9 cellular contexts compared by ENCODE assay signal in genomic region chr6:144653885-144654505, GRCh38.
A peak's percentile ranks its signal among the peaks of the same experiment; 100 is the strongest.
DNase-seq lines count a peak whose midpoint lies in the region; ATAC-seq and TF ChIP-seq lines count a peak whose summit lies in the region.
"Had no signal": no experiment of that assay in that cellular context is flagged by ENCODE, and none has a peak within 500 bp of the region (broad histone marks: within the 10 kb centered on the region; RNA-seq: fewer than 3 reads in every experiment).

No MANE protein-coding gene starts in this region.

- H3K4me1 ChIP-seq in CD8-positive, alpha-beta memory T cell (ENCODE audit: insufficient read depth, low read length) = peaks cover 20% of the 10 kb centered on the region
- peaks cover 15% of the 10 kb centered on the region; the same call in 1 of the 2 replicates for H3K4me1 ChIP-seq in SJCRH30

- H3K4me3 Mint-ChIP-seq in CD8-positive, alpha-beta memory T cell = peak overlapping the region; percentile 0 to 63 (median 29)
- peak overlapping the region; percentile 21 for H3K4me3 Mint-ChIP-seq in activated naive CD8-positive, alpha-beta T cell treated with anti-CD3 and anti-CD28 coated beads, Interleukin-2, amount 50 U/mL, for 24 hours

- ATAC-seq in GM19324 (IDR thresholded peaks at IDR 0.05; ENCODE audit: low FRiP score, unreplicated experiment) = peak; percentile 91
- ATAC-seq in HG03045 (IDR thresholded peaks at IDR 0.05; ENCODE audit: unreplicated experiment) = peak; percentile 92
- ATAC-seq in activated naive CD8-positive, alpha-beta T cell treated with anti-CD3 and anti-CD28 coated beads, Interleukin-2, amount 50 U/mL, for 24 hours = peak; percentile 71

- no peak overlapping the region for H3K4me3 ChIP-seq in CD8-positive, alpha-beta memory T cell (ENCODE audit: low read length)
- H3K4me3 ChIP-seq in foreskin fibroblast (ENCODE audit: low read depth in 1 of 2, low read length in 2 of 2) (no peak overlapping the region), SJCRH30 (no peak overlapping the region), lower leg skin (ENCODE audit: low read depth, poor library complexity, severe bottlenecking) (no peak overlapping the region)

- intact Hi-C loops in lower leg skin (cut with DNase I; ENCODE audit: low total_unique reads) = no loop called here

- no peaks in the 10 kb centered on the region for H3K27me3 ChIP-seq in CD8-positive, alpha-beta memory T cell (ENCODE audit: insufficient read depth, low read length, poor library complexity, severe bottlenecking)
- no peaks in the 10 kb centered on the region for H3K27me3 ChIP-seq in SJCRH30

- peaks cover 5 to 8% (median 7%) of the 10 kb centered on the region in 3 donors for H3K36me3 Mint-ChIP-seq in CD8-positive, alpha-beta memory T cell
- H3K36me3 Mint-ChIP-seq in activated naive CD8-positive, alpha-beta T cell treated with anti-CD3 and anti-CD28 coated beads, Interleukin-2, amount 50 U/mL, for 24 hours (ENCODE audit: low read depth) = peaks cover 8% of the 10 kb centered on the region

- POLR2A ChIA-PET in CD8-positive, alpha-beta memory T cell (lab: Charles Lee) = interaction anchor here (0.6 to 0.7 kb wide), 5 partner anchors 22 to 318 kb away, joined by 3 to 11 read pairs (median 4); no protein-coding TSS in a partner anchor

- no peaks in the 10 kb centered on the region for H3K9me3 ChIP-seq in CD8-positive, alpha-beta memory T cell (ENCODE audit: low read length)
- H3K9me3 ChIP-seq in SJCRH30 (replicated peaks) = no peaks in the 10 kb centered on the region

- H3K27ac Mint-ChIP-seq in CD8-positive, alpha-beta memory T cell = peak overlapping the region; percentile 1 to 82 (median 44)
- peak overlapping the region; percentile 56 for H3K27ac Mint-ChIP-seq in activated naive CD8-positive, alpha-beta T cell treated with anti-CD3 and anti-CD28 coated beads, Interleukin-2, amount 50 U/mL, for 24 hours

- TF ChIP-seq POLR2A in lower leg skin (IDR thresholded peaks at IDR 0.05) = no peak

- no peaks in the 10 kb centered on the region for H3K9me3 Mint-ChIP-seq in CD8-positive, alpha-beta memory T cell
- H3K9me3 Mint-ChIP-seq in activated naive CD8-positive, alpha-beta T cell treated with anti-CD3 and anti-CD28 coated beads, Interleukin-2, amount 50 U/mL, for 24 hours = peaks cover 3% of the 10 kb centered on the region

- H3K4me1 Mint-ChIP-seq in CD8-positive, alpha-beta memory T cell = peaks cover 77 to 88% (median 87%) of the 10 kb centered on the region in 3 donors
- H3K4me1 Mint-ChIP-seq in activated naive CD8-positive, alpha-beta T cell treated with anti-CD3 and anti-CD28 coated beads, Interleukin-2, amount 50 U/mL, for 24 hours = peaks cover 54% of the 10 kb centered on the region

- H3K27ac ChIP-seq in CD8-positive, alpha-beta memory T cell (ENCODE audit: low read depth, low read length) = no peak overlapping the region
- H3K27ac ChIP-seq in SJCRH30 = no peak overlapping the region

- TF ChIP-seq CTCF in foreskin fibroblast (IDR thresholded peaks at IDR 0.05; ENCODE audit: low read depth, low read length) (no peak), lower leg skin (IDR thresholded peaks at IDR 0.05) (peak in 1 of 3 donors; percentile 64)

- H3K36me3 ChIP-seq in CD8-positive, alpha-beta memory T cell (ENCODE audit: insufficient read depth, low read length) = no peaks in the 10 kb centered on the region
- no peaks in the 10 kb centered on the region for H3K36me3 ChIP-seq in SJCRH30

- H3K27me3 Mint-ChIP-seq in CD8-positive, alpha-beta memory T cell = no peaks in the 10 kb centered on the region
- no peaks in the 10 kb centered on the region for H3K27me3 Mint-ChIP-seq in activated naive CD8-positive, alpha-beta T cell treated with anti-CD3 and anti-CD28 coated beads, Interleukin-2, amount 50 U/mL, for 24 hours

- peak in 1 of 5 donors; percentile 0 for DNase-seq in CD8-positive, alpha-beta memory T cell
- DNase-seq in activated naive CD8-positive, alpha-beta T cell treated with anti-CD3 and anti-CD28 coated beads, Interleukin-2, amount 50 U/mL, for 24 hours = no peak
- DNase-seq in foreskin fibroblast (no peak), medulla oblongata (ENCODE audit: extremely low spot score) (no peak), SJCRH30 (no peak), lower leg skin (ENCODE audit: low spot score in 2 of 2) (no peak)
- DNase-seq: NCI-H1048 had no signal

- CTCF ChIA-PET in CD8-positive, alpha-beta memory T cell (lab: Charles Lee) = interaction anchor here (1.2 kb wide), 1 partner anchor 17 kb away, joined by 3 read pairs; no protein-coding TSS in a partner anchor

- 65 to 72% methylated on average over 6 of the region's 6 CpGs for WGBS in lower leg skin, 2 donors
